In genomic region chr1:154324669-154325582, GRCh38 we compare ENCODE assay signal across 1 cellular context.
TF ChIP-seq lines count a peak whose summit lies in the region.

Gene ATP8B2, plus strand, starts transcription at chr1:154325525. Its CDS starts 2,617 bp downstream, at chr1:154328142.

TF ChIP-seq in K562, 482 proteins besides CTCF, POLR2A, EP300 and RAD21 (continued from another document and continues in another):
- TF ChIP-seq ZMIZ1 (IDR thresholded peaks at IDR 0.05; ENCODE audit: low read depth in 2 of 2, low read length in 2 of 2) (no peak), TBP (optimal IDR thresholded peaks at IDR 0.05; ENCODE audit: low read depth, low read length) (no peak), FOXA3 (CRISPR knock-in tag; conservative IDR thresholded peaks at IDR 0.05 in 1 of 2, IDR thresholded peaks at IDR 0.05 in 1 of 2) (no peak), ZBTB9 (CRISPR knock-in tag; IDR thresholded peaks at IDR 0.05) (no peak), NONO (IDR thresholded peaks at IDR 0.05; ENCODE audit: low read depth in 2 of 2, low read length in 1 of 2) (no peak), JUNB (CRISPR knock-in tag; conservative IDR thresholded peaks at IDR 0.05) (no peak), BRCA1 (IDR thresholded peaks at IDR 0.05) (no peak), BRCA1 (CRISPR knock-in tag; IDR thresholded peaks at IDR 0.05) (no peak), ZC3H8 (IDR thresholded peaks at IDR 0.05) (no peak), RBM22 (IDR thresholded peaks at IDR 0.05; ENCODE audit: low read depth, low read length, poor library complexity, severe bottlenecking) (no peak), NFE2 (IDR thresholded peaks at IDR 0.05; ENCODE audit: low read depth) (no peak), KLF6 (CRISPR knock-in tag; IDR thresholded peaks at IDR 0.05; ENCODE audit: borderline replicate concordance) (no peak), ATF1 (CRISPR knock-in tag; IDR thresholded peaks at IDR 0.05) (no peak), ATF1 (tag; IDR thresholded peaks at IDR 0.05) (0 out of 2 replicates have a peak, but pooled peaks have one; percentile 25), NCOA1 (IDR thresholded peaks at IDR 0.05; ENCODE audit: low read depth) (0 out of 2 replicates have a peak, but pooled peaks have one; percentile 25), UBTF (IDR thresholded peaks at IDR 0.05; ENCODE audit: borderline replicate concordance in 1 of 2, low read depth in 2 of 2, low read length in 2 of 2) (no peak), SMC3 (conservative IDR thresholded peaks at IDR 0.05; ENCODE audit: insufficient read depth, low read depth, low read length) (0 out of 2 replicates have a peak, but pooled peaks have one; percentile 40), ZNF23 (CRISPR knock-in tag; IDR thresholded peaks at IDR 0.05) (no peak), ZNF324 (CRISPR knock-in tag; IDR thresholded peaks at IDR 0.05) (no peak), ZNF586 (CRISPR knock-in tag; conservative IDR thresholded peaks at IDR 0.05) (no peak), NEUROD1 (IDR thresholded peaks at IDR 0.05; ENCODE audit: borderline replicate concordance, low read depth, low read length, partially characterized antibody) (no peak), ARID1B (IDR thresholded peaks at IDR 0.05) (0 out of 2 replicates have a peak, but pooled peaks have one; percentile 8), MCM2 (IDR thresholded peaks at IDR 0.05; ENCODE audit: low read depth) (no peak), POLR3G (IDR thresholded peaks at IDR 0.05; ENCODE audit: extremely low read depth, insufficient read length, insufficient replicate concordance) (no peak), JUND (IDR thresholded peaks at IDR 0.05; ENCODE audit: borderline replicate concordance, low read depth, low read length) (peak; percentile 47), JUND (tag; IDR thresholded peaks at IDR 0.05; ENCODE audit: borderline replicate concordance, low read depth, low read length) (no peak; the same call in 2 of the 3 replicates), ZNF217 (CRISPR knock-in tag; IDR thresholded peaks at IDR 0.05) (no peak), NR2C1 (IDR thresholded peaks at IDR 0.05) (no peak), NR2C1 (tag; IDR thresholded peaks at IDR 0.05) (no peak), MECOM (CRISPR knock-in tag; IDR thresholded peaks at IDR 0.05) (no peak), PRDM10 (IDR thresholded peaks at IDR 0.05; ENCODE audit: partially characterized antibody) (no peak), CHCHD3 (CRISPR knock-in tag; IDR thresholded peaks at IDR 0.05) (no peak), NCOR1 (IDR thresholded peaks at IDR 0.05) (peak; percentile 58), ID3 (CRISPR knock-in tag; IDR thresholded peaks at IDR 0.05) (no peak), ID3 (tag; IDR thresholded peaks at IDR 0.05) (no peak), CBX2 (IDR thresholded peaks at IDR 0.05; ENCODE audit: insufficient read depth, low read length, poor library complexity, severe bottlenecking) (no peak), MIER1 (IDR thresholded peaks at IDR 0.05; ENCODE audit: low read depth) (no peak), ZNF232 (CRISPR knock-in tag; IDR thresholded peaks at IDR 0.05) (no peak), CTBP1 (IDR thresholded peaks at IDR 0.05; ENCODE audit: borderline replicate concordance) (peak; percentile 93), MCM5 (IDR thresholded peaks at IDR 0.05; ENCODE audit: low read depth) (no peak), ERF (CRISPR knock-in tag; IDR thresholded peaks at IDR 0.05) (no peak), ZNF436 (CRISPR knock-in tag; IDR thresholded peaks at IDR 0.05) (no peak), ZNF347 (CRISPR knock-in tag; IDR thresholded peaks at IDR 0.05; ENCODE audit: low read depth) (no peak), HDAC1 (IDR thresholded peaks at IDR 0.05) (peak in 1 of 2 experiments; percentile 68; a peak in 1 of 4 replicates), RBM34 (IDR thresholded peaks at IDR 0.05; ENCODE audit: borderline replicate concordance, insufficient read depth, low read length) (no peak), ZBTB1 (CRISPR knock-in tag; IDR thresholded peaks at IDR 0.05; ENCODE audit: borderline replicate concordance, low read depth) (no peak), XRCC5 (IDR thresholded peaks at IDR 0.05; ENCODE audit: low read depth, low read length) (0 out of 2 replicates have a peak, but pooled peaks have one; percentile 71), ZNF224 (CRISPR knock-in tag; IDR thresholded peaks at IDR 0.05) (no peak), SPI1 (IDR thresholded peaks at IDR 0.05; ENCODE audit: borderline replicate concordance, low read depth, low read length) (no peak), DNMT1 (IDR thresholded peaks at IDR 0.05) (no peak)
